In genomic region chr22:19962909-19963806, GRCh38 we compare ENCODE assay signal across 8 cellular contexts. TPM values are rescaled to one million over a fixed set of nuclear protein-coding genes. Genes with fewer than 3 reads are reported as not detected.
DNase-seq lines count a peak whose midpoint lies in the region; ATAC-seq and TF ChIP-seq lines count a peak whose summit lies in the region.

No MANE protein-coding gene starts in this region.

- H2AFZ ChIP-seq in IMR-90 (replicated peaks; ENCODE audit: low read length, poor library complexity), result peak overlapping the region; percentile 45

- WGBS in IMR-90 (ENCODE audit: extremely low coverage in 2 of 2, insufficient read length in 1 of 2), 2 experiments, result 69% methylated on average over 14 of the region's 30 CpGs; no CpG with 5 or more reads in 1 of the 2 experiments

- POLR2A ChIA-PET in IMR-90 (lab: Charles Lee; ENCODE audit: unreplicated experiment), result no interaction called here

- H4K91ac ChIP-seq in IMR-90 (ENCODE audit: insufficient read depth, low read depth, low read length), result no peak overlapping the region

- dilution Hi-C loops in IMR-90 (cut with HindIII; ENCODE audit: low sequenced_read_pairs, unreplicated experiment), result no loop called here

- H3K27ac ChIP-seq in IMR-90 (ENCODE audit: insufficient read depth, low read length) (no peak overlapping the region; the same call in 1 of the 2 replicates), caudate nucleus (ENCODE audit: low read depth, low read length) (peak overlapping the region; percentile 18), muscle layer of duodenum (ENCODE audit: low read length) (peak overlapping the region; percentile 74)

- no peak overlapping the region for H3K4ac ChIP-seq in IMR-90 (ENCODE audit: low read depth, low read length)

- no peak for TF ChIP-seq RAD21 in IMR-90 (IDR thresholded peaks at IDR 0.05; ENCODE audit: low read length)

- no peak overlapping the region for H3K18ac ChIP-seq in IMR-90 (ENCODE audit: low read depth, low read length)

- H4K8ac ChIP-seq in IMR-90 (ENCODE audit: low read depth in 2 of 2, low read length in 2 of 2), result no peak overlapping the region

- peaks cover 10% of the 10 kb centered on the region for H3K9me1 ChIP-seq in IMR-90 (ENCODE audit: insufficient read depth, low read length)

- CTCF ChIA-PET in IMR-90 (lab: Yijun Ruan, JAX), result interaction anchor here (1.2 to 1.5 kb wide), 2 partner anchors 10 to 50 kb away, joined by 4 read pairs; no protein-coding TSS in a partner anchor

- no peak overlapping the region for H3K14ac ChIP-seq in IMR-90 (replicated peaks; ENCODE audit: low read depth, low read length)

- H4K20me1 ChIP-seq in IMR-90 (ENCODE audit: insufficient read depth, low read length), result peaks cover 40% of the 10 kb centered on the region

- peak overlapping the region; percentile 26 for H2BK5ac ChIP-seq in IMR-90 (ENCODE audit: low read depth, low read length, poor library complexity, severe bottlenecking)

- no peak overlapping the region; the same call in 1 of the 2 replicates for H4K5ac ChIP-seq in IMR-90 (ENCODE audit: low read depth, low read length)

- ATAC-seq in IMR-90 (ENCODE audit: low read depth), result peak; percentile 6; the same call in 1 of the 2 replicates
- no peak for ATAC-seq in GM21825 (IDR thresholded peaks at IDR 0.05; ENCODE audit: unreplicated experiment)
- ATAC-seq in GM21723 (IDR thresholded peaks at IDR 0.05; ENCODE audit: unreplicated experiment), result no peak

- peaks cover 17 to 53% of the 10 kb centered on the region in 2 experiments; a peak in 3 of 4 replicates for H3K79me1 ChIP-seq in IMR-90 (ENCODE audit: low read depth in 1 of 2, low read length in 2 of 2)

- H3K4me3 ChIP-seq in IMR-90 (ENCODE audit: insufficient read depth, low read depth, low read length) (no peak overlapping the region), muscle layer of duodenum (ENCODE audit: low read depth in 1 of 2, low read length in 2 of 2) (peak overlapping the region in 1 of 2 donors; percentile 33)

- intact Hi-C loops in IMR-90 (cut with micrococcal nuclease), result no loop called here

- H3K9me3 ChIP-seq in IMR-90 (ENCODE audit: control insufficient read depth, insufficient read depth, low read length), result no peaks in the 10 kb centered on the region
- H3K9me3 ChIP-seq in muscle layer of duodenum (ENCODE audit: control insufficient read depth in 1 of 2, low read length in 2 of 2), result no peaks in the 10 kb centered on the region

- TF ChIP-seq CTCF in IMR-90 (conservative IDR thresholded peaks at IDR 0.05; ENCODE audit: low read depth, low read length), result no peak
- no peak for TF ChIP-seq CTCF in GM10266 (IDR thresholded peaks at IDR 0.05; ENCODE audit: control insufficient read depth, insufficient read depth, low read depth, missing control alignments)

- H2BK15ac ChIP-seq in IMR-90 (ENCODE audit: low read depth, low read length), result no peak overlapping the region

- H2BK20ac ChIP-seq in IMR-90 (ENCODE audit: low read depth, low read length), result no peak overlapping the region

- H2AK9ac ChIP-seq in IMR-90 (replicated peaks; ENCODE audit: low read depth, low read length, poor library complexity), result peak overlapping the region; percentile 66

- 0 out of 2 replicates have a peak overlapping the region, but pooled peaks have one; percentile 35 for H2AK5ac ChIP-seq in IMR-90 (ENCODE audit: low read depth, low read length)

- H3K36me3 ChIP-seq in IMR-90 (ENCODE audit: control insufficient read depth, insufficient read depth, low read length) (peaks cover 47% of the 10 kb centered on the region), muscle layer of duodenum (ENCODE audit: control insufficient read depth in 1 of 2, insufficient read depth in 2 of 2, low read length in 2 of 2) (peaks cover 11 to 33% of the 10 kb centered on the region in 2 donors)

- H2BK120ac ChIP-seq in IMR-90 (ENCODE audit: low read depth, low read length), result no peak overlapping the region

- BruUV-seq in IMR-90 (replicated peaks; lab: Mats Ljungman, UMichigan), result no TSS peak

- TF ChIP-seq POLR2A in IMR-90 (IDR thresholded peaks at IDR 0.05; ENCODE audit: low read depth, low read length), result no peak

- no peak overlapping the region for H3K56ac ChIP-seq in IMR-90 (ENCODE audit: extremely low read depth, insufficient read depth, low read length)

- H3K4me2 ChIP-seq in IMR-90 (ENCODE audit: low read depth, low read length), result no peak overlapping the region

- in situ Hi-C loops in IMR-90 (cut with MboI; ENCODE audit: low sequenced_read_pairs), result no loop called here

- H3K9ac ChIP-seq in IMR-90 (ENCODE audit: low read depth, low read length), result no peak overlapping the region

- DNase-seq in COLO829 (ENCODE audit: low spot score) (peak; percentile 69), IMR-90 (peak; percentile 58), caudate nucleus (lab: John Stamatoyannopoulos, UW) (no peak), GM10266 (ENCODE audit: extremely low spot score) (no peak), DMS114 treated with DMSO at 0.1 percent for 48 hours (lab: John Stamatoyannopoulos, UW; ENCODE audit: unreplicated experiment) (no peak)

- H3K27me3 ChIP-seq in IMR-90 (ENCODE audit: control insufficient read depth, insufficient read depth, low read length), result no peaks in the 10 kb centered on the region
- H3K27me3 ChIP-seq in muscle layer of duodenum (ENCODE audit: low read depth, low read length), result no peaks in the 10 kb centered on the region

- H3K4me1 ChIP-seq in IMR-90 (ENCODE audit: control insufficient read depth, insufficient read depth, low read length), result peaks cover 24% of the 10 kb centered on the region
- peaks cover 5 to 29% of the 10 kb centered on the region in 2 donors for H3K4me1 ChIP-seq in muscle layer of duodenum (ENCODE audit: control insufficient read depth in 1 of 2, insufficient read depth in 2 of 2, low read length in 2 of 2)

- H3K23ac ChIP-seq in IMR-90 (ENCODE audit: low read depth, low read length), result no peak overlapping the region

TF ChIP-seq in IMR-90, 13 proteins besides CTCF, POLR2A, EP300 and RAD21:
- TF ChIP-seq NFE2L2 (IDR thresholded peaks at IDR 0.05; ENCODE audit: low read depth, low read length) (no peak), FOS (IDR thresholded peaks at IDR 0.05; ENCODE audit: low read depth, low read length) (peak; percentile 44; the same call in 1 of the 2 replicates), USF2 (IDR thresholded peaks at IDR 0.05; ENCODE audit: low read depth, low read length) (no peak), RCOR1 (IDR thresholded peaks at IDR 0.05; ENCODE audit: insufficient replicate concordance, low read length) (no peak)

RNA-seq across cellular contexts. Expression of gene TXNRD2, which starts 21.5 kb away (rescaled TPM):
- 14.7 and 15.6 TPM in 2 replicates for total RNA-seq in IMR-90 (2012; rRNA removed)
- polyA plus RNA-seq in IMR-90 (2012; rRNA removed), result 25.7 and 28.4 TPM in 2 replicates
- polyA plus RNA-seq in IMR-90 (2012; cell fraction: cytosol; rRNA removed), result 29.7 and 38.9 TPM in 2 replicates
- polyA plus RNA-seq in IMR-90 (2012; cell fraction: nucleus; rRNA removed; ENCODE audit: low replicate concordance), result 47.3 and 92.8 TPM in 2 replicates

RNA-seq across cellular contexts. Expression of gene COMT, which starts 21.6 kb away (rescaled TPM):
- total RNA-seq in IMR-90 (2012; rRNA removed), result 175 and 202 TPM in 2 replicates
- 296 and 347 TPM in 2 replicates for polyA plus RNA-seq in IMR-90 (2012; rRNA removed)
- 473 and 691 TPM in 2 replicates for polyA plus RNA-seq in IMR-90 (2012; cell fraction: cytosol; rRNA removed)
- polyA plus RNA-seq in IMR-90 (2012; cell fraction: nucleus; rRNA removed; ENCODE audit: low replicate concordance), result 159 and 329 TPM in 2 replicates

RNA-seq across cellular contexts. Expression of gene ARVCF, which starts 53.5 kb away (rescaled TPM):
- total RNA-seq in IMR-90 (2012; rRNA removed), result 8.6 and 12.2 TPM in 2 replicates
- polyA plus RNA-seq in IMR-90 (2012; rRNA removed), result 14.1 and 18.1 TPM in 2 replicates
- polyA plus RNA-seq in IMR-90 (2012; cell fraction: cytosol; rRNA removed), result 8.9 and 14.7 TPM in 2 replicates
- polyA plus RNA-seq in IMR-90 (2012; cell fraction: nucleus; rRNA removed; ENCODE audit: low replicate concordance), result 46.1 and 149 TPM in 2 replicates

RNA-seq across cellular contexts. Expression of gene TANGO2, which starts 57.8 kb away (rescaled TPM):
- total RNA-seq in IMR-90 (2012; rRNA removed), result 60.5 and 75.1 TPM in 2 replicates
- polyA plus RNA-seq in IMR-90 (2012; rRNA removed), result 43.2 and 45.1 TPM in 2 replicates
- polyA plus RNA-seq in IMR-90 (2012; cell fraction: cytosol; rRNA removed), result 33.0 and 52.8 TPM in 2 replicates
- 45.9 and 91.8 TPM in 2 replicates for polyA plus RNA-seq in IMR-90 (2012; cell fraction: nucleus; rRNA removed; ENCODE audit: low replicate concordance)

Comparison
In these comparisons a context has a peak if more than half of its experiments do, and no peak if none do; other contexts are left out.
1. DNase-seq: peak in COLO829 (single experiment) and IMR-90 (single experiment); none in caudate nucleus (0 of 61), GM10266 (single experiment) and DMS114 treated with DMSO at 0.1 percent for 48 hours (single experiment).